In the genomic region with DNA sequence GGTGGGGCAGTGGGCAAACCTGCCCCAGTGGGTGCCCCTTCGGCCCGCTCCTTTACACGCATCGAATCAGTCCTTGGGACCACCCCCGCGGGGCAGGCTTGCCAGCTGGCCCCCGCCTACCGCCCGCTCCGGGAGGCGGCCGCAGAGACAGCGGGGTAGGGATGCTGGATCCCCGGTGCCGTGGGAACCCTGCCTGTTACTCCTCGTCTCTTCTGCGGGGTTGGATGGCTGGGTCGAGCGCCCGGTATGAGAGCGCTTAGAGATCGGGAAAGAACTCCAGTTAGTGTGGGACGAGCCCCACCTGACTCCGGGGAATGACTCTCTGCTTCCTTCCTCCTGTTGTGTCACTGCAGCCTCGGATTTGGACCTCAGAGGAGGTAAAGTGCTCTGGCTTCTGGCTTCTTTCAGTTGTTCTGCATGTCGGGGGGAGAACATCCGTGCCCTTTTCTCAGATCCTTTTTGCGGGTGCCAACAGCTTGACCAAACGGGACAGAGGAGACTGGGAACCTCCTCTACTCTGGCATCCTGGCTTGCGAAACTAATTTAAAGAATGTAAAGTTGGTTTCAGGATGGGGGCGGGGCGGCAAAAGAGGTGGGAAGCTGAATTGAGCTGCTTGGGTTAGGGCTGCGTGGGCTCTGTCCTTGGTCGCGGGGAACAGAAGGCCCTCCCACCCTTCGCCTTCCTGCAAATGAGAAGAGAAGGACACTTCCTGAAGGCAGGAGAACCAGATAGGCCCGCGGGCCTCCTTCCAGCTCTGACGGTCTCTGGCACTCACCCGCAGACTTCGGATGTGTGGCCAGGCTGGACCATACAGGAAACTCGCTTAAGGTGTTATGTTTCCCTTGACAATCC, we compare ENCODE assay signal across 1 cellular context.
TF ChIP-seq lines count a peak whose summit lies in the region.

No MANE protein-coding gene starts in this region.

TF ChIP-seq in GM12878, 131 proteins besides CTCF, POLR2A, EP300 and RAD21:
- TF ChIP-seq, protein P1, sequence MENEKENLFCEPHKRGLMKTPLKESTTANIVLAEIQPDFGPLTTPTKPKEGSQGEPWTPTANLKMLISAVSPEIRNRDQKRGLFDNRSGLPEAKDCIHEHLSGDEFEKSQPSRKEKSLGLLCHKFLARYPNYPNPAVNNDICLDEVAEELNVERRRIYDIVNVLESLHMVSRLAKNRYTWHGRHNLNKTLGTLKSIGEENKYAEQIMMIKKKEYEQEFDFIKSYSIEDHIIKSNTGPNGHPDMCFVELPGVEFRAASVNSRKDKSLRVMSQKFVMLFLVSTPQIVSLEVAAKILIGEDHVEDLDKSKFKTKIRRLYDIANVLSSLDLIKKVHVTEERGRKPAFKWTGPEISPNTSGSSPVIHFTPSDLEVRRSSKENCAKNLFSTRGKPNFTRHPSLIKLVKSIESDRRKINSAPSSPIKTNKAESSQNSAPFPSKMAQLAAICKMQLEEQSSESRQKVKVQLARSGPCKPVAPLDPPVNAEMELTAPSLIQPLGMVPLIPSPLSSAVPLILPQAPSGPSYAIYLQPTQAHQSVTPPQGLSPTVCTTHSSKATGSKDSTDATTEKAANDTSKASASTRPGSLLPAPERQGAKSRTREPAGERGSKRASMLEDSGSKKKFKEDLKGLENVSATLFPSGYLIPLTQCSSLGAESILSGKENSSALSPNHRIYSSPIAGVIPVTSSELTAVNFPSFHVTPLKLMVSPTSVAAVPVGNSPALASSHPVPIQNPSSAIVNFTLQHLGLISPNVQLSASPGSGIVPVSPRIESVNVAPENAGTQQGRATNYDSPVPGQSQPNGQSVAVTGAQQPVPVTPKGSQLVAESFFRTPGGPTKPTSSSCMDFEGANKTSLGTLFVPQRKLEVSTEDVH (IDR thresholded peaks at IDR 0.05; ENCODE audit: low read depth, partially characterized antibody): no peak
- peak; percentile 91 for TF ChIP-seq SUZ12 (IDR thresholded peaks at IDR 0.05; ENCODE audit: unreplicated experiment)
